ENCODE assay signal across 20 cellular contexts in genomic region chr15:45347033-45347432, GRCh38. TPM values are rescaled to one million over a fixed set of nuclear protein-coding genes. Genes with fewer than 3 reads are reported as not detected.
DNase-seq lines count a peak whose midpoint lies in the region; ATAC-seq, FAIRE-seq and TF ChIP-seq lines count a peak whose summit lies in the region.
"Had no signal": no experiment of that assay in that cellular context is flagged by ENCODE, and none has a peak within 500 bp of the region (broad histone marks: within the 10 kb centered on the region; RNA-seq: fewer than 3 reads in every experiment).

No MANE protein-coding gene starts in this region.

- no peaks in the 10 kb centered on the region for H3K27me3 Mint-ChIP-seq in GM23338 (ENCODE audit: insufficient read depth, low read depth, poor library complexity)

- ATAC-seq in GM23338 (no peak), PC-3 (peak; percentile 50)
- ATAC-seq: CD8-positive, alpha-beta T cell had no signal

- intact Hi-C loops in PC-3 (cut with micrococcal nuclease) = no loop called here
- intact Hi-C loops in thyroid gland (cut with DNase I) = no loop called here

- TF ChIP-seq POLR2A in thyroid gland (IDR thresholded peaks at IDR 0.05) (no peak), GM12891 (IDR thresholded peaks at IDR 0.05; ENCODE audit: low read depth, low read length) (no peak)

- FAIRE-seq in GM12891 (lab: Jason Lieb, UNC) = no peak
- FAIRE-seq: D721Med had no signal

- H3K9ac ChIP-seq in PC-3 (ENCODE audit: low read length) = no peak overlapping the region
- H3K9ac ChIP-seq: BLaER1 treated with 17β-estradiol and CSF1 and Interleukin-3, amounts not matched to agents 10 nM and 100 nM; SK-N-SH had no signal

- H3K36me3 ChIP-seq in GM23338 (ENCODE audit: insufficient read depth) (no peaks in the 10 kb centered on the region), PC-3 (ENCODE audit: low read depth, low read length) (no peaks in the 10 kb centered on the region), hepatocyte (replicated peaks; ENCODE audit: insufficient read depth, low read depth) (no peaks in the 10 kb centered on the region), thyroid gland (no peaks in the 10 kb centered on the region), H7 (replicated peaks; ENCODE audit: control insufficient read depth, insufficient read depth, low read length) (no peaks in the 10 kb centered on the region)
- H3K36me3 ChIP-seq: BLaER1 treated with 17β-estradiol and CSF1 and Interleukin-3, amounts not matched to agents 10 nM and 100 nM; HAP-1 had no signal

- H3K36me3 Mint-ChIP-seq in GM23338 (ENCODE audit: low read depth) = no peaks in the 10 kb centered on the region
- H3K36me3 Mint-ChIP-seq: CD8-positive, alpha-beta T cell had no signal

- BruUV-seq in PC-3 (replicated peaks; lab: Mats Ljungman, UMichigan) = no TSS peak

- DNase-seq in GM23338 (ENCODE audit: low spot score) (no peak), PC-3 (peak; percentile 64), hepatocyte (ENCODE audit: low spot score) (no peak), thyroid gland (no peak), SK-N-DZ (ENCODE audit: low spot score) (no peak), GM12891 (ENCODE audit: insufficient read length, low spot score) (no peak), H7 (no peak)
- DNase-seq: CD8-positive, alpha-beta T cell; DMS79; Karpas-422; NCI-H1694; NCI-H2081; NCI-H446; NCI-H526 treated with DMSO at 0.1 percent for 48 hours; RPMI8226; SHP77 treated with DMSO at 0.1 percent for 48 hours; SK-N-SH had no signal

- H3K27ac ChIP-seq in GM23338 (ENCODE audit: low read depth) = no peak overlapping the region
- H3K27ac ChIP-seq in PC-3 (ENCODE audit: low read length) = no peak overlapping the region
- peak overlapping the region; percentile 8 for H3K27ac ChIP-seq in hepatocyte
- peak overlapping the region in 2 of 3 donors; percentile 69 to 71 for H3K27ac ChIP-seq in thyroid gland
- H3K27ac ChIP-seq: BLaER1 treated with 17β-estradiol and CSF1 and Interleukin-3, amounts not matched to agents 10 nM and 100 nM had no signal

- H3K4me3 Mint-ChIP-seq in GM23338 = no peak overlapping the region
- H3K4me3 Mint-ChIP-seq: CD8-positive, alpha-beta T cell had no signal

- CTCF ChIA-PET in PC-3 (lab: Charles Lee) = no interaction called here

- H3K4me2 ChIP-seq in GM23338 = no peak overlapping the region
- H3K4me2 ChIP-seq in PC-3 (ENCODE audit: low read length) = peak overlapping the region; percentile 34
- no peak overlapping the region for H3K4me2 ChIP-seq in hepatocyte
- H3K4me2 ChIP-seq: BLaER1 treated with 17β-estradiol and CSF1 and Interleukin-3, amounts not matched to agents 10 nM and 100 nM; SK-N-SH had no signal

- no peaks in the 10 kb centered on the region for H3K9me3 Mint-ChIP-seq in GM23338
- H3K9me3 Mint-ChIP-seq: CD8-positive, alpha-beta T cell had no signal

- no peaks in the 10 kb centered on the region for H3K4me1 ChIP-seq in GM23338 (ENCODE audit: insufficient read depth)
- H3K4me1 ChIP-seq in PC-3 (ENCODE audit: insufficient read depth, low read length) = peaks cover 31% of the 10 kb centered on the region
- peaks cover 26% of the 10 kb centered on the region for H3K4me1 ChIP-seq in hepatocyte (ENCODE audit: insufficient read depth)
- peaks cover 28 to 31% of the 10 kb centered on the region in 2 donors for H3K4me1 ChIP-seq in thyroid gland
- H3K4me1 ChIP-seq: HAP-1 had no signal

- TF ChIP-seq CTCF in GM23338 (conservative IDR thresholded peaks at IDR 0.05; ENCODE audit: low read depth in 2 of 2) (no peak), PC-3 (conservative IDR thresholded peaks at IDR 0.05; ENCODE audit: low read depth, low read length) (no peak), hepatocyte (IDR thresholded peaks at IDR 0.05; ENCODE audit: poor library complexity) (no peak), thyroid gland (IDR thresholded peaks at IDR 0.05) (no peak)

- no peaks in the 10 kb centered on the region for H4K20me1 ChIP-seq in GM23338 (replicated peaks; ENCODE audit: insufficient read depth)
- H4K20me1 ChIP-seq in PC-3 (ENCODE audit: low read length) = no peaks in the 10 kb centered on the region
- H4K20me1 ChIP-seq in hepatocyte (ENCODE audit: insufficient read depth, poor library complexity, severe bottlenecking) = no peaks in the 10 kb centered on the region
- H4K20me1 ChIP-seq: BLaER1 treated with 17β-estradiol and CSF1 and Interleukin-3, amounts not matched to agents 10 nM and 100 nM had no signal

- H2AFZ ChIP-seq in GM23338 = peak overlapping the region; percentile 28; the same call in 1 of the 2 replicates
- H2AFZ ChIP-seq in PC-3 (ENCODE audit: low read length) = no peak overlapping the region
- H2AFZ ChIP-seq in hepatocyte = no peak overlapping the region

- H3F3A ChIP-seq in GM23338 (replicated peaks; ENCODE audit: low read depth) (no peaks in the 10 kb centered on the region), PC-3 (ENCODE audit: low read length, unreplicated experiment) (no peaks in the 10 kb centered on the region)

- H3K79me2 ChIP-seq in GM23338 (replicated peaks; ENCODE audit: insufficient read depth) = no peaks in the 10 kb centered on the region
- no peaks in the 10 kb centered on the region for H3K79me2 ChIP-seq in PC-3 (ENCODE audit: low read length)
- no peaks in the 10 kb centered on the region for H3K79me2 ChIP-seq in hepatocyte

- 49% methylated on average over 4 of the region's 4 CpGs for WGBS in hepatocyte (ENCODE audit: low lambda C conversion rate, missing lambda C conversion rate)
- 33 to 70% methylated on average over 4 of the region's 4 CpGs for WGBS in thyroid gland, 2 donors

- no peaks in the 10 kb centered on the region for H3K4me1 Mint-ChIP-seq in GM23338

- H3K9me3 ChIP-seq in PC-3 (ENCODE audit: low read length) = no peaks in the 10 kb centered on the region
- H3K9me3 ChIP-seq in hepatocyte (ENCODE audit: low read depth) = no peaks in the 10 kb centered on the region
- H3K9me3 ChIP-seq in thyroid gland = no peaks in the 10 kb centered on the region
- H3K9me3 ChIP-seq: BLaER1 treated with 17β-estradiol and CSF1 and Interleukin-3, amounts not matched to agents 10 nM and 100 nM; HAP-1; SK-N-SH had no signal

- H3K27me3 ChIP-seq in GM23338 (ENCODE audit: insufficient read depth) = no peaks in the 10 kb centered on the region
- H3K27me3 ChIP-seq in PC-3 (ENCODE audit: low read length) = no peaks in the 10 kb centered on the region
- no peaks in the 10 kb centered on the region for H3K27me3 ChIP-seq in hepatocyte
- H3K27me3 ChIP-seq in thyroid gland = no peaks in the 10 kb centered on the region
- no peaks in the 10 kb centered on the region for H3K27me3 ChIP-seq in H7 (ENCODE audit: control insufficient read depth, insufficient read depth, low read length)
- H3K27me3 ChIP-seq: BLaER1 treated with 17β-estradiol and CSF1 and Interleukin-3, amounts not matched to agents 10 nM and 100 nM had no signal

- H3K4me3 ChIP-seq in GM23338 (no peak overlapping the region), PC-3 (ENCODE audit: low read length) (no peak overlapping the region), hepatocyte (no peak overlapping the region), thyroid gland (replicated peaks in 1 of 3) (no peak overlapping the region), H7 (ENCODE audit: insufficient read depth, low read depth, low read length) (no peak overlapping the region)
- H3K4me3 ChIP-seq: BLaER1 treated with 17β-estradiol and CSF1 and Interleukin-3, amounts not matched to agents 10 nM and 100 nM; HAP-1 had no signal

- no peaks in the 10 kb centered on the region for H3K9me2 ChIP-seq in GM23338 (ENCODE audit: insufficient read depth)
- no peaks in the 10 kb centered on the region for H3K9me2 ChIP-seq in PC-3 (replicated peaks; ENCODE audit: low read length)
- H3K9me2 ChIP-seq in hepatocyte (replicated peaks; ENCODE audit: insufficient read depth) = no peaks in the 10 kb centered on the region
- H3K9me2 ChIP-seq: SK-N-SH had no signal

- POLR2A ChIA-PET in PC-3 (lab: Charles Lee; ENCODE audit: unreplicated experiment) = no interaction called here

- H3K27ac Mint-ChIP-seq in GM23338 = no peak overlapping the region
- H3K27ac Mint-ChIP-seq: CD8-positive, alpha-beta T cell had no signal

TF ChIP-seq in GM23338, 12 proteins besides CTCF, POLR2A, EP300 and RAD21 (continues in another document):
- no peak for TF ChIP-seq POLR2AphosphoS5 (IDR thresholded peaks at IDR 0.05; ENCODE audit: low read depth)
- TF ChIP-seq ZNF114 (CRISPR knock-in tag; IDR thresholded peaks at IDR 0.05) = no peak
- TF ChIP-seq EZH2phosphoT487 (IDR thresholded peaks at IDR 0.05; ENCODE audit: unreplicated experiment) = no peak
- no peak for TF ChIP-seq STAT1 (IDR thresholded peaks at IDR 0.05; ENCODE audit: unreplicated experiment)
- TF ChIP-seq ZNF331 (CRISPR knock-in tag; IDR thresholded peaks at IDR 0.05; ENCODE audit: low read depth) = no peak

TF ChIP-seq in GM12891, 5 proteins besides CTCF, POLR2A, EP300 and RAD21:
- no peak for TF ChIP-seq POLR2AphosphoS5 (IDR thresholded peaks at IDR 0.05; ENCODE audit: low read depth, low read length)
- TF ChIP-seq TAF1 (IDR thresholded peaks at IDR 0.05; ENCODE audit: low read depth, low read length) = no peak
- TF ChIP-seq PAX5 (IDR thresholded peaks at IDR 0.05; ENCODE audit: insufficient read depth, low read length, severe bottlenecking) = no peak
- no peak for TF ChIP-seq POU2F2 (IDR thresholded peaks at IDR 0.05; ENCODE audit: low read depth, low read length)
- no peak for TF ChIP-seq SPI1 (IDR thresholded peaks at IDR 0.05; ENCODE audit: low read depth, low read length)

RNA-seq across cellular contexts. Expression of gene GATM, which starts 31.3 kb away (rescaled TPM):
- 17.5 and 21.6 TPM in 2 replicates for total RNA-seq in GM23338 (2014; rRNA removed; shearing (Covaris generic))
- 8.5 and 9.1 TPM in 2 replicates for polyA plus RNA-seq in GM23338 (2016; fragmentation: Nextera tagmentation; extraction: Ambion mirVana)
- total RNA-seq in PC-3 (2014; rRNA removed) = 0.86 and 0.87 TPM in 2 replicates
- total RNA-seq in hepatocyte = 231 and 268 TPM in 2 replicates
- polyA plus RNA-seq in hepatocyte = 64.3 and 87.6 TPM in 2 replicates
- 10 to 100 TPM; 20.6 to 62.3 (median 51.0) TPM for total RNA-seq in thyroid gland
- 1.1 and 1.7 TPM in 2 replicates for polyA plus RNA-seq in SK-N-DZ (2014; cell fraction: cytosol; rRNA removed)
- polyA plus RNA-seq in SK-N-DZ (2014; cell fraction: nucleus; rRNA removed) = 1.4 and 5.8 TPM in 2 replicates
- polyA plus RNA-seq in GM12891 (2012; ENCODE audit: low read depth, missing spikeins) = 66.5 TPM
- total RNA-seq in H7 (2014; rRNA removed; shearing (Covaris generic)) = 23.8 and 37.6 TPM in 2 replicates

Comparison
In these comparisons a context has a peak if more than half of its experiments do, and no peak if none do; other contexts are left out.
1. H3K27ac ChIP-seq: peak in hepatocyte (single experiment) and thyroid gland (2 of 3); none in GM23338 (single experiment) and PC-3 (single experiment).